In genomic region chrX:133776072-133776471, GRCh38 we compare ENCODE assay signal across 8 cellular contexts.
DNase-seq lines count a peak whose midpoint lies in the region; ATAC-seq, FAIRE-seq and TF ChIP-seq lines count a peak whose summit lies in the region.

No MANE protein-coding gene starts in this region.

- TF ChIP-seq CTCF in DOHH2 (IDR thresholded peaks at IDR 0.05; ENCODE audit: low read depth, low read length, poor library complexity, severe bottlenecking) (peak; percentile 54), lower lobe of right lung (IDR thresholded peaks at IDR 0.05) (peak; percentile 42)

- no peaks in the 10 kb centered on the region for H3F3A ChIP-seq in DOHH2 (ENCODE audit: control insufficient read depth, insufficient read depth)

- H3K4me2 ChIP-seq in DOHH2 (ENCODE audit: low read length) = no peak overlapping the region

- no peaks in the 10 kb centered on the region for H3K9me2 ChIP-seq in DOHH2 (replicated peaks; ENCODE audit: control insufficient read depth, low read length)

- H3K4me1 ChIP-seq in DOHH2 (ENCODE audit: control insufficient read depth, low read length) (no peaks in the 10 kb centered on the region), lower lobe of right lung (no peaks in the 10 kb centered on the region)

- H4K20me1 ChIP-seq in DOHH2 (ENCODE audit: control insufficient read depth, insufficient read depth, low read depth, low read length) = no peaks in the 10 kb centered on the region

- no peak for FAIRE-seq in GM19239 (lab: Jason Lieb, UNC)

- no peaks in the 10 kb centered on the region for H3K79me2 ChIP-seq in DOHH2 (ENCODE audit: control insufficient read depth, low read length)

- H3K27me3 Mint-ChIP-seq in activated naive CD4-positive, alpha-beta T cell treated with anti-CD3 and anti-CD28 coated beads, Interleukin-2, amount 10 ng/mL, durations not matched to agents 7 days and 5 days = no peaks in the 10 kb centered on the region

- H3K27ac ChIP-seq in DOHH2 (ENCODE audit: low read depth, low read length) (no peak overlapping the region), lower lobe of right lung (no peak overlapping the region)

- no peaks in the 10 kb centered on the region for H3K9me3 ChIP-seq in DOHH2 (ENCODE audit: control insufficient read depth, insufficient read depth, low read length)
- no peaks in the 10 kb centered on the region for H3K9me3 ChIP-seq in lower lobe of right lung

- no peak overlapping the region for H3K27ac Mint-ChIP-seq in activated naive CD4-positive, alpha-beta T cell treated with anti-CD3 and anti-CD28 coated beads, Interleukin-2, amount 10 ng/mL, durations not matched to agents 7 days and 5 days

- H3K27me3 ChIP-seq in DOHH2 (ENCODE audit: control insufficient read depth, low read length) = no peaks in the 10 kb centered on the region
- no peaks in the 10 kb centered on the region for H3K27me3 ChIP-seq in lower lobe of right lung (ENCODE audit: low read depth)

- ATAC-seq in lower lobe of right lung = peak in 1 of 2 donors; percentile 48
- ATAC-seq in HG03039 (IDR thresholded peaks at IDR 0.05; ENCODE audit: unreplicated experiment) = no peak

- intact Hi-C loops in lower lobe of right lung (cut with DNase I) = no loop called here

- no peaks in the 10 kb centered on the region for H3K36me3 Mint-ChIP-seq in activated naive CD4-positive, alpha-beta T cell treated with anti-CD3 and anti-CD28 coated beads, Interleukin-2, amount 10 ng/mL, durations not matched to agents 7 days and 5 days

- no peak overlapping the region for H3K4me3 Mint-ChIP-seq in activated naive CD4-positive, alpha-beta T cell treated with anti-CD3 and anti-CD28 coated beads, Interleukin-2, amount 10 ng/mL, durations not matched to agents 7 days and 5 days

- H3K4me3 ChIP-seq in DOHH2 (ENCODE audit: low read length) = no peak overlapping the region
- H3K4me3 ChIP-seq in lower lobe of right lung = no peak overlapping the region

- CTCF ChIA-PET in activated naive CD4-positive, alpha-beta T cell treated with anti-CD3 and anti-CD28 coated beads, Interleukin-2, amount 10 ng/mL, durations not matched to agents 7 days and 5 days (lab: Charles Lee) = no interaction called here

- H3K9me3 Mint-ChIP-seq in activated naive CD4-positive, alpha-beta T cell treated with anti-CD3 and anti-CD28 coated beads, Interleukin-2, amount 10 ng/mL, durations not matched to agents 7 days and 5 days = no peaks in the 10 kb centered on the region

- H3K36me3 ChIP-seq in DOHH2 (ENCODE audit: control insufficient read depth, low read length) (no peaks in the 10 kb centered on the region), lower lobe of right lung (no peaks in the 10 kb centered on the region)

- no peaks in the 10 kb centered on the region for H3K4me1 Mint-ChIP-seq in activated naive CD4-positive, alpha-beta T cell treated with anti-CD3 and anti-CD28 coated beads, Interleukin-2, amount 10 ng/mL, durations not matched to agents 7 days and 5 days

- DNase-seq in NAMALWA (ENCODE audit: low spot score) = peak; percentile 14
- peak; percentile 54 for DNase-seq in activated naive CD4-positive, alpha-beta T cell treated with anti-CD3 and anti-CD28 coated beads, Interleukin-2, amount 10 ng/mL, durations not matched to agents 7 days and 5 days
- peak; percentile 41 for DNase-seq in lower lobe of right lung
- no peak for DNase-seq in GM19239 (ENCODE audit: insufficient read length, low spot score)
- DNase-seq in hippocampal formation (lab: John Stamatoyannopoulos, UW) = no peak
- DNase-seq in NCI-H524 treated with DMSO at 0.1 percent for 48 hours (lab: John Stamatoyannopoulos, UW) = no peak

Comparison
In these comparisons a context has a peak if more than half of its experiments do, and no peak if none do; other contexts are left out.
1. DNase-seq: peak in NAMALWA (single experiment), activated naive CD4-positive, alpha-beta T cell treated with anti-CD3 and anti-CD28 coated beads, Interleukin-2, amount 10 ng/mL, durations not matched to agents 7 days and 5 days (single experiment) and lower lobe of right lung (single experiment); none in GM19239 (single experiment), hippocampal formation (0 of 2) and NCI-H524 treated with DMSO at 0.1 percent for 48 hours (single experiment).